Comparison of ENCODE assay signal across 24 cellular contexts in genomic region chr1:23461050-23461449, GRCh38.
"Had no signal": no experiment of that assay in that cellular context is flagged by ENCODE, and none has a peak within 500 bp of the region (broad histone marks: within the 10 kb centered on the region; RNA-seq: fewer than 3 reads in every experiment).

No MANE protein-coding gene starts in this region.

- H3K27ac Mint-ChIP-seq: immature natural killer cell; mesothelial cell of epicardium; naive B cell; natural killer cell; nephron progenitor cell; progenitor cell of endocrine pancreas; stimulated activated effector memory CD8-positive, alpha-beta T cell treated with anti-CD3 and anti-CD28 coated beads, Interleukin-12 subunit alpha, Interleukin-12 subunit beta, amount 100 ng/mL, for 72 hours; stimulated activated naive CD8-positive, alpha-beta T cell treated with anti-CD3 and anti-CD28 coated beads, Interleukin-15, Interleukin-2, amounts not matched to agents 100 ng/mL and 50 ng/mL, for 24 hours; type B pancreatic cell had no signal

- DNase-seq: hypothalamus; immature natural killer cell; left ventricle myocardium inferior; mesendoderm; naive B cell; natural killer cell; nephron progenitor cell; ovary; sigmoid colon; small intestine; spleen; stimulated activated CD4-positive, alpha-beta T cell treated with anti-CD3 and anti-CD28 coated beads, Interleukin-4, amount 100 ng/mL, for 24 hours; stimulated activated naive CD4-positive, alpha-beta T cell; uterus had no signal

- H3K4me1 ChIP-seq: sigmoid colon, spleen, uterus had no signal

- H3K36me3 Mint-ChIP-seq: immature natural killer cell; natural killer cell; stimulated activated effector memory CD8-positive, alpha-beta T cell treated with anti-CD3 and anti-CD28 coated beads, Interleukin-12 subunit alpha, Interleukin-12 subunit beta, amount 100 ng/mL, for 72 hours had no signal

- H3K9me3 ChIP-seq: left ventricle myocardium inferior, ovary, right atrium auricular region, sigmoid colon, spleen, suprapubic skin, thoracic aorta, tibial nerve, uterus had no signal

- H3K36me3 ChIP-seq: left ventricle myocardium inferior, ovary, sigmoid colon, suprapubic skin, thoracic aorta, uterus had no signal

- H3K4me3 ChIP-seq: left ventricle myocardium inferior, lung, ovary, right atrium auricular region, sigmoid colon, spleen, suprapubic skin, thoracic aorta, tibial nerve, uterus had no signal

- H3K27me3 ChIP-seq: ovary, right atrium auricular region, sigmoid colon, suprapubic skin, tibial nerve, uterus had no signal

- ATAC-seq: natural killer cell; stimulated activated effector memory CD8-positive, alpha-beta T cell treated with anti-CD3 and anti-CD28 coated beads, Interleukin-12 subunit alpha, Interleukin-12 subunit beta, amount 100 ng/mL, for 72 hours had no signal

- H3K9me3 Mint-ChIP-seq: immature natural killer cell; natural killer cell; nephron progenitor cell; stimulated activated effector memory CD8-positive, alpha-beta T cell treated with anti-CD3 and anti-CD28 coated beads, Interleukin-12 subunit alpha, Interleukin-12 subunit beta, amount 100 ng/mL, for 72 hours; stimulated activated naive CD8-positive, alpha-beta T cell treated with anti-CD3 and anti-CD28 coated beads, Interleukin-15, Interleukin-2, amounts not matched to agents 100 ng/mL and 50 ng/mL, for 24 hours; type B pancreatic cell had no signal

- H3K4me1 Mint-ChIP-seq: immature natural killer cell, mesothelial cell of epicardium, naive B cell, natural killer cell had no signal

- H3K27me3 Mint-ChIP-seq: progenitor cell of endocrine pancreas, type B pancreatic cell had no signal

- H3K27ac ChIP-seq: left ventricle myocardium inferior, ovary, sigmoid colon, spleen, suprapubic skin, thoracic aorta, tibial nerve, uterus had no signal

- H3K4me3 Mint-ChIP-seq: immature natural killer cell; mesothelial cell of epicardium; naive B cell; natural killer cell; nephron progenitor cell; stimulated activated effector memory CD8-positive, alpha-beta T cell treated with anti-CD3 and anti-CD28 coated beads, Interleukin-12 subunit alpha, Interleukin-12 subunit beta, amount 100 ng/mL, for 72 hours; stimulated activated naive CD8-positive, alpha-beta T cell treated with anti-CD3 and anti-CD28 coated beads, Interleukin-15, Interleukin-2, amounts not matched to agents 100 ng/mL and 50 ng/mL, for 24 hours; type B pancreatic cell had no signal
